Comparison of ENCODE assay signal across 8 cellular contexts in genomic region chr6:41936073-41936837, GRCh38. TPM values are rescaled to one million over a fixed set of nuclear protein-coding genes. Genes with fewer than 3 reads are reported as not detected.
A peak's percentile ranks its signal among the peaks of the same experiment; 100 is the strongest.
DNase-seq lines count a peak whose midpoint lies in the region; ATAC-seq and TF ChIP-seq lines count a peak whose summit lies in the region.

No MANE protein-coding gene starts in this region.

- H3K4me1 ChIP-seq in lung (ENCODE audit: control insufficient read depth in 2 of 2, insufficient read depth in 2 of 2, low read length in 2 of 2): peaks cover 17 to 23% of the 10 kb centered on the region in 2 donors

- 39 to 41% methylated on average over 10 of the region's 10 CpGs for WGBS in lung, 2 donors

- no peaks in the 10 kb centered on the region for H3K27me3 ChIP-seq in lung (ENCODE audit: control insufficient read depth, insufficient read depth)

- H3K27ac ChIP-seq in lung (ENCODE audit: low read depth in 1 of 2, low read length in 1 of 2): peak overlapping the region in 1 of 2 donors; percentile 64

- ATAC-seq in HG03095 (IDR thresholded peaks at IDR 0.05; ENCODE audit: unreplicated experiment): peak; percentile 42
- peak; percentile 39 for ATAC-seq in lung (ENCODE audit: insufficient read depth, low FRiP score)

- peaks cover 16 to 45% of the 10 kb centered on the region in 2 donors for H3K36me3 ChIP-seq in lung (ENCODE audit: control insufficient read depth in 2 of 2, insufficient read depth in 2 of 2, low read length in 2 of 2)

- H3K9me3 ChIP-seq in lung (ENCODE audit: control insufficient read depth in 2 of 2, insufficient read depth in 1 of 2, low read length in 1 of 2): no peaks in the 10 kb centered on the region

- DNase-seq in NCI-H1417 (lab: John Stamatoyannopoulos, UW) (peak; percentile 26 to 74 (median 61)), NCI-H1417 treated with DMSO at 0.1 percent for 48 hours (lab: John Stamatoyannopoulos, UW) (no peak), NCI-H526 treated with DMSO at 0.1 percent for 48 hours (lab: John Stamatoyannopoulos, UW) (peak; percentile 54), dermis blood vessel endothelial cell (peak; percentile 90), lung (ENCODE audit: low spot score) (peak; percentile 73)
- DNase-seq in activated CD4-positive, alpha-beta T cell treated with anti-CD3 and anti-CD28 coated beads, Interleukin-2, amount 50 U/mL, for 4 hours: peak; percentile 45 to 53
- DNase-seq in stimulated activated CD8-positive, alpha-beta memory T cell treated with anti-CD3 and anti-CD28 coated beads, Interleukin-15, amount 100 ng/mL, for 48 hours (ENCODE audit: low read depth in 2 of 2): peak; percentile 75 to 85

- H3K4me3 ChIP-seq in lung: no peak overlapping the region

- peak; percentile 56 for TF ChIP-seq CTCF in lung (IDR thresholded peaks at IDR 0.05; ENCODE audit: control extremely low read depth, extremely low read depth)

RNA-seq across cellular contexts. Expression of gene CCND3, which starts 5.4 kb away (rescaled TPM):
- total RNA-seq in dermis blood vessel endothelial cell: 59.1 and 60.1 TPM in 2 replicates
- 100 to 1,000 TPM; 124 to 192 TPM for total RNA-seq in lung
- 100 to 1,000 TPM; 120 to 221 TPM for polyA plus RNA-seq in lung

RNA-seq across cellular contexts. Expression of gene BYSL, which starts 15.0 kb away (rescaled TPM):
- total RNA-seq in dermis blood vessel endothelial cell (15.8 and 22.1 TPM in 2 replicates), lung (10 to 100 TPM in 1 of 2 donors, 1 to 10 TPM in 1; 9.9 to 19.7 TPM)
- 10 to 100 TPM in 1 of 2 donors, 1 to 10 TPM in 1; 8.8 to 20.4 TPM for polyA plus RNA-seq in lung

RNA-seq across cellular contexts. Expression of gene MED20, which starts 15.3 kb away (rescaled TPM):
- total RNA-seq in dermis blood vessel endothelial cell: 36.5 and 47.5 TPM in 2 replicates
- total RNA-seq in lung: 10 to 100 TPM; 20.2 to 20.4 TPM
- 10 to 100 TPM in 1 of 2 donors, 1 to 10 TPM in 1; 7.0 to 10.1 TPM for polyA plus RNA-seq in lung

RNA-seq across cellular contexts. Expression of gene USP49, which starts 41.1 kb away (rescaled TPM):
- 2.9 and 3.1 TPM in 2 replicates for total RNA-seq in dermis blood vessel endothelial cell
- 1 to 10 TPM; 4.9 to 8.6 TPM for total RNA-seq in lung
- polyA plus RNA-seq in lung: 1 to 10 TPM; 1.8 to 2.3 TPM
